20 cellular contexts compared by ENCODE assay signal in genomic region chr22:42664976-42665831, GRCh38. TPM values are rescaled to one million over a fixed set of nuclear protein-coding genes. Genes with fewer than 3 reads are reported as not detected.
A peak's percentile ranks its signal among the peaks of the same experiment; 100 is the strongest.
DNase-seq lines count a peak whose midpoint lies in the region; ATAC-seq and TF ChIP-seq lines count a peak whose summit lies in the region.
"Had no signal": no experiment of that assay in that cellular context is flagged by ENCODE, and none has a peak within 500 bp of the region (broad histone marks: within the 10 kb centered on the region; RNA-seq: fewer than 3 reads in every experiment).

No MANE protein-coding gene starts in this region.

- peaks cover 16% of the 10 kb centered on the region for H3F3A ChIP-seq in DOHH2 (ENCODE audit: control insufficient read depth, insufficient read depth)

- CTCF ChIA-PET in CD8-positive, alpha-beta memory T cell (lab: Charles Lee), result no interaction called here

- peak overlapping the region; percentile 28 for H3K4me3 ChIP-seq in DOHH2 (ENCODE audit: low read length)
- H3K4me3 ChIP-seq in CD8-positive, alpha-beta memory T cell (ENCODE audit: low read length), result no peak overlapping the region
- no peak overlapping the region for H3K4me3 ChIP-seq in mucosa of descending colon
- H3K4me3 ChIP-seq: coronary artery, gastrocnemius medialis had no signal

- intact Hi-C loops in sciatic nerve (cut with DNase I) (no loop called here), mucosa of descending colon (cut with DNase I, micrococcal nuclease) (loop anchor here in 1 of 2 donors (10.0 kb wide), 1 partner anchor 150 kb away; no protein-coding TSS in a partner anchor)

- H3K36me3 Mint-ChIP-seq in IgD-negative memory B cell, result no peaks in the 10 kb centered on the region
- H3K36me3 Mint-ChIP-seq in CD8-positive, alpha-beta memory T cell, result no peaks in the 10 kb centered on the region
- H3K36me3 Mint-ChIP-seq in chondrocyte (ENCODE audit: low read depth), result no peaks in the 10 kb centered on the region

- H3K9me3 ChIP-seq in DOHH2 (ENCODE audit: control insufficient read depth, insufficient read depth, low read length) (no peaks in the 10 kb centered on the region), mucosa of descending colon (no peaks in the 10 kb centered on the region)
- H3K9me3 ChIP-seq in CD8-positive, alpha-beta memory T cell (ENCODE audit: low read length), result no peaks in the 10 kb centered on the region
- H3K9me3 ChIP-seq: gastrocnemius medialis had no signal

- DNase-seq in germinal center (ENCODE audit: low spot score), result peak; percentile 54
- DNase-seq in CD8-positive, alpha-beta memory T cell, result no peak
- DNase-seq in sciatic nerve (ENCODE audit: low spot score), result no peak
- no peak for DNase-seq in chondrocyte (ENCODE audit: low spot score)
- no peak for DNase-seq in mucosa of descending colon
- DNase-seq: activated naive CD4-positive, alpha-beta T cell treated with anti-CD3 and anti-CD28 coated beads, Interleukin-2, amount 50 U/mL, for 16 hours; Calu3; gastrocnemius medialis; left ventricle myocardium superior; NCI-H187; NCI-H446 treated with DMSO at 0.1 percent for 48 hours; stimulated activated CD4-positive, alpha-beta T cell treated with anti-CD3 and anti-CD28 coated beads, Interleukin-12 subunit alpha, Interleukin-12 subunit beta, amount 100 ng/mL, for 4 hours had no signal

- H3K27ac Mint-ChIP-seq in IgD-negative memory B cell, result peak overlapping the region; percentile 35 to 95 (median 78)
- H3K27ac Mint-ChIP-seq in CD8-positive, alpha-beta memory T cell, result peak overlapping the region in 4 of 8 donors; percentile 29 to 84 (median 74)
- no peak overlapping the region for H3K27ac Mint-ChIP-seq in chondrocyte (ENCODE audit: unreplicated experiment)
- H3K27ac Mint-ChIP-seq: progenitor cell of endocrine pancreas had no signal

- H3K36me3 ChIP-seq in DOHH2 (ENCODE audit: control insufficient read depth, low read length) (no peaks in the 10 kb centered on the region), mucosa of descending colon (ENCODE audit: low read depth) (no peaks in the 10 kb centered on the region)
- no peaks in the 10 kb centered on the region for H3K36me3 ChIP-seq in CD8-positive, alpha-beta memory T cell (ENCODE audit: insufficient read depth, low read length)
- H3K36me3 ChIP-seq: gastrocnemius medialis had no signal

- POLR2A ChIA-PET in CD8-positive, alpha-beta memory T cell (lab: Charles Lee), result no interaction called here

- H3K27me3 Mint-ChIP-seq in IgD-negative memory B cell (no peaks in the 10 kb centered on the region), chondrocyte (ENCODE audit: low read depth) (no peaks in the 10 kb centered on the region)
- peaks cover 2 to 3% of the 10 kb centered on the region in 2 donors for H3K27me3 Mint-ChIP-seq in CD8-positive, alpha-beta memory T cell

- ATAC-seq in GM19025 (IDR thresholded peaks at IDR 0.05; ENCODE audit: low read depth, unreplicated experiment) (peak; percentile 54), sciatic nerve (no peak), mucosa of descending colon (no peak)
- ATAC-seq: gastrocnemius medialis, left ventricle myocardium superior had no signal

- H3K4me1 Mint-ChIP-seq in IgD-negative memory B cell (peaks cover 17 to 20% (median 19%) of the 10 kb centered on the region in 3 donors), chondrocyte (ENCODE audit: low read depth) (no peaks in the 10 kb centered on the region)
- H3K4me1 Mint-ChIP-seq in CD8-positive, alpha-beta memory T cell, result peaks cover 0 to 4% (median under 1%) of the 10 kb centered on the region in 3 donors

- no peaks in the 10 kb centered on the region for H4K20me1 ChIP-seq in DOHH2 (ENCODE audit: control insufficient read depth, insufficient read depth, low read depth, low read length)

- peak overlapping the region; percentile 58 for H3K4me2 ChIP-seq in DOHH2 (ENCODE audit: low read length)

- H3K4me1 ChIP-seq in DOHH2 (ENCODE audit: control insufficient read depth, low read length) (peaks cover 71% of the 10 kb centered on the region), mucosa of descending colon (ENCODE audit: low read depth) (peaks cover 7% of the 10 kb centered on the region)
- H3K4me1 ChIP-seq in CD8-positive, alpha-beta memory T cell (ENCODE audit: insufficient read depth, low read length), result no peaks in the 10 kb centered on the region

- peak overlapping the region; percentile 63 for H3K27ac ChIP-seq in DOHH2 (ENCODE audit: low read depth, low read length)
- H3K27ac ChIP-seq in CD8-positive, alpha-beta memory T cell (ENCODE audit: low read depth, low read length), result no peak overlapping the region
- H3K27ac ChIP-seq: coronary artery, gastrocnemius medialis had no signal

- TF ChIP-seq CTCF in DOHH2 (IDR thresholded peaks at IDR 0.05; ENCODE audit: low read depth, low read length, poor library complexity, severe bottlenecking) (no peak), chondrocyte (IDR thresholded peaks at IDR 0.05) (no peak), mucosa of descending colon (IDR thresholded peaks at IDR 0.05) (no peak)

- H3K27me3 ChIP-seq in DOHH2 (ENCODE audit: control insufficient read depth, low read length), result no peaks in the 10 kb centered on the region
- no peaks in the 10 kb centered on the region for H3K27me3 ChIP-seq in CD8-positive, alpha-beta memory T cell (ENCODE audit: insufficient read depth, low read length, poor library complexity, severe bottlenecking)
- H3K27me3 ChIP-seq: gastrocnemius medialis had no signal

- H3K4me3 Mint-ChIP-seq in IgD-negative memory B cell (peak overlapping the region in 3 of 4 donors; percentile 25 to 78 (median 58)), chondrocyte (ENCODE audit: unreplicated experiment) (no peak overlapping the region)
- peak overlapping the region in 2 of 7 donors; percentile 6 to 75 for H3K4me3 Mint-ChIP-seq in CD8-positive, alpha-beta memory T cell

- no peaks in the 10 kb centered on the region for H3K79me2 ChIP-seq in DOHH2 (ENCODE audit: control insufficient read depth, low read length)

- H3K9me2 ChIP-seq in DOHH2 (replicated peaks; ENCODE audit: control insufficient read depth, low read length), result no peaks in the 10 kb centered on the region

- no peaks in the 10 kb centered on the region for H3K9me3 Mint-ChIP-seq in IgD-negative memory B cell
- no peaks in the 10 kb centered on the region for H3K9me3 Mint-ChIP-seq in CD8-positive, alpha-beta memory T cell
- H3K9me3 Mint-ChIP-seq in chondrocyte (ENCODE audit: low read depth), result no peaks in the 10 kb centered on the region

RNA-seq across cellular contexts. Expression of gene CYB5R3, which starts 16.0 kb away (rescaled TPM):
- 138 TPM for polyA plus RNA-seq in IgD-negative memory B cell
- total RNA-seq in CD8-positive, alpha-beta memory T cell, result 10 to 100 TPM; 70.9 to 75.1 TPM
- 105 TPM for polyA plus RNA-seq in CD8-positive, alpha-beta memory T cell
- 241 TPM for total RNA-seq in sciatic nerve
- 279 to 383 TPM (median 382 TPM) in 3 replicates for total RNA-seq in chondrocyte
- total RNA-seq in mucosa of descending colon, result 100 to 1,000 TPM; 139 to 211 (median 176) TPM

RNA-seq across cellular contexts. Expression of gene ATP5MGL, which starts 24.8 kb away (rescaled TPM):
- 0.51 TPM for polyA plus RNA-seq in IgD-negative memory B cell
- total RNA-seq in CD8-positive, alpha-beta memory T cell, result under 1 TPM; 0.51 to 0.74 TPM
- polyA plus RNA-seq in CD8-positive, alpha-beta memory T cell, result 0.51 TPM
- total RNA-seq in sciatic nerve (0.45 TPM), chondrocyte (0.85 to 1.8 TPM in 2 of 3 replicates, not detected in the other), mucosa of descending colon (1 to 10 TPM in 2 of 3 donors, under 1 TPM in 1; 0.92 to 1.7 (median 1.2) TPM)
- total RNA-seq: G401, gastrocnemius medialis, HT1080, myocyte had no signal

RNA-seq across cellular contexts. Expression of gene POLDIP3, which starts 50.5 kb away (rescaled TPM):
- 78.2 TPM for polyA plus RNA-seq in IgD-negative memory B cell
- 10 to 100 TPM; 80.0 to 82.8 TPM for total RNA-seq in CD8-positive, alpha-beta memory T cell
- 78.0 TPM for polyA plus RNA-seq in CD8-positive, alpha-beta memory T cell
- 81.5 TPM for total RNA-seq in sciatic nerve
- 47.3 to 49.2 TPM (median 48.0 TPM) in 3 replicates for total RNA-seq in chondrocyte
- 10 to 100 TPM; 58.6 to 65.8 (median 65.0) TPM for total RNA-seq in mucosa of descending colon

RNA-seq across cellular contexts. Expression of gene A4GALT, which starts 55.5 kb away (rescaled TPM):
- not detected for polyA plus RNA-seq in IgD-negative memory B cell
- not detected for total RNA-seq in CD8-positive, alpha-beta memory T cell
- polyA plus RNA-seq in CD8-positive, alpha-beta memory T cell, result not detected
- 106 TPM for total RNA-seq in sciatic nerve
- 5.2 to 23.8 TPM (median 22.0 TPM) in 3 replicates for total RNA-seq in chondrocyte
- total RNA-seq in mucosa of descending colon, result 10 to 100 TPM in 1 of 3 donors, 1 to 10 TPM in 2; 4.0 to 29.8 (median 9.3) TPM
